In the genomic region with DNA sequence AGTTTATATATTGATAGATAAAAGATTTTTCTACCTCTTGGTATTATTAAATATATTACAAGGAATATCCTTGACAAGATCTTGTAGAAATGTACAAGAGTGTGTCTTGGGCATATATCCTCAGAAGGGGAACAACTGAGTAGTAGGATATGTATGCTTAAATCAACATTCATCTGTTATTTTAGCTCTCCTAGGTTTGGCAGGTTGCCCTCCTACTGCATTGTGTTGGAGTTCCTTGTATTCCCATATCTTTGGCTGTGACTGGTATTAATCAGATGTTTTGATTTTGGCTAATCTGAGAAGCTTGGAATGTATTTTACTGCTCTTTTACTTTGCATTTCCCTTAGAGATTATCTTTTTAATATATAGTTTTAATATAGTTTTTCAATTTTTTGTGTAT, we compare ENCODE assay signal across 18 cellular contexts. TPM values are rescaled to one million over a fixed set of nuclear protein-coding genes. Genes with fewer than 3 reads are reported as not detected.
DNase-seq lines count a peak whose midpoint lies in the region; ATAC-seq, FAIRE-seq and TF ChIP-seq lines count a peak whose summit lies in the region.
"Had no signal": no experiment of that assay in that cellular context is flagged by ENCODE, and none has a peak within 500 bp of the region (broad histone marks: within the 10 kb centered on the region; RNA-seq: fewer than 3 reads in every experiment).

No MANE protein-coding gene starts in this region.

- H3K27ac Mint-ChIP-seq in T-cell, result no peak overlapping the region
- H3K27ac Mint-ChIP-seq in activated T-helper 1 cell treated with anti-CD3 and anti-CD28 coated beads, Interleukin-12 subunit alpha, Interleukin-12 subunit beta, Interleukin-2, Interleukin-4 antibody, amounts not matched to agents 30 ng/mL and 10 ng/mL and 1 ng/mL, durations not matched to agents 14 hours and 24 hours and 36 hours, result no peak overlapping the region
- H3K27ac Mint-ChIP-seq: activated CD4-positive, alpha-beta T cell treated with anti-CD3 and anti-CD28 coated beads for 36 hours; stimulated activated naive B cell treated with anti-CD40 and anti-IgM and Interleukin-4, amounts not matched to agents 10 μg/mL and 1 μg/mL and 100 μg/mL, for 72 hours had no signal

- H3K4me1 Mint-ChIP-seq in T-cell, result peaks cover 13 to 16% (median 14%) of the 10 kb centered on the region in 3 donors
- H3K4me1 Mint-ChIP-seq in activated T-helper 1 cell treated with anti-CD3 and anti-CD28 coated beads, Interleukin-12 subunit alpha, Interleukin-12 subunit beta, Interleukin-2, Interleukin-4 antibody, amounts not matched to agents 30 ng/mL and 10 ng/mL and 1 ng/mL, durations not matched to agents 14 hours and 24 hours and 36 hours (ENCODE audit: low read depth), result peaks cover under 1% of the 10 kb centered on the region

- H3K27me3 Mint-ChIP-seq in T-cell, result peaks cover 30 to 54% of the 10 kb centered on the region in 2 donors
- H3K27me3 Mint-ChIP-seq in activated T-helper 1 cell treated with anti-CD3 and anti-CD28 coated beads, Interleukin-12 subunit alpha, Interleukin-12 subunit beta, Interleukin-2, Interleukin-4 antibody, amounts not matched to agents 30 ng/mL and 10 ng/mL and 1 ng/mL, durations not matched to agents 14 hours and 24 hours and 36 hours (ENCODE audit: insufficient read depth), result peaks cover 29% of the 10 kb centered on the region

- in situ Hi-C loops in astrocyte of the cerebellum (cut with HindIII; ENCODE audit: low sequenced_read_pairs), result no loop called here

- no peaks in the 10 kb centered on the region for H3K9me3 Mint-ChIP-seq in T-cell
- H3K9me3 Mint-ChIP-seq in activated T-helper 1 cell treated with anti-CD3 and anti-CD28 coated beads, Interleukin-12 subunit alpha, Interleukin-12 subunit beta, Interleukin-2, Interleukin-4 antibody, amounts not matched to agents 30 ng/mL and 10 ng/mL and 1 ng/mL, durations not matched to agents 14 hours and 24 hours and 36 hours, result no peaks in the 10 kb centered on the region
- H3K9me3 Mint-ChIP-seq: stimulated activated naive B cell treated with anti-CD40 and anti-IgM and Interleukin-4, amounts not matched to agents 10 μg/mL and 1 μg/mL and 100 μg/mL, for 72 hours had no signal

- no peaks in the 10 kb centered on the region for H3K36me3 Mint-ChIP-seq in T-cell
- H3K36me3 Mint-ChIP-seq in activated T-helper 1 cell treated with anti-CD3 and anti-CD28 coated beads, Interleukin-12 subunit alpha, Interleukin-12 subunit beta, Interleukin-2, Interleukin-4 antibody, amounts not matched to agents 30 ng/mL and 10 ng/mL and 1 ng/mL, durations not matched to agents 14 hours and 24 hours and 36 hours (ENCODE audit: low read depth), result no peaks in the 10 kb centered on the region

- peak; percentile 6 for FAIRE-seq in frontal cortex (lab: Jason Lieb, UNC)
- FAIRE-seq: endometrium, urothelium cell line had no signal

- peak; percentile 4 for DNase-seq in COLO668 (lab: John Stamatoyannopoulos, UW; ENCODE audit: unreplicated experiment)
- peak; percentile 18 for DNase-seq in HS-5 (ENCODE audit: low read depth)
- DNase-seq in astrocyte of the cerebellum (ENCODE audit: low read depth), result peak; percentile 81
- no peak for DNase-seq in frontal cortex (ENCODE audit: low spot score in 2 of 2)
- no peak for DNase-seq in T-cell
- no peak for DNase-seq in activated CD4-positive, alpha-beta T cell treated with anti-CD3 and anti-CD28 coated beads for 4 hours
- DNase-seq in activated T-helper 1 cell treated with anti-CD3 and anti-CD28 coated beads, Interleukin-12 subunit alpha, Interleukin-12 subunit beta, Interleukin-2, Interleukin-4 antibody, amounts not matched to agents 30 ng/mL and 10 ng/mL and 1 ng/mL, durations not matched to agents 14 hours and 24 hours and 36 hours (ENCODE audit: low spot score), result no peak
- DNase-seq in HUDEP-2 (lab: John Stamatoyannopoulos, UW; ENCODE audit: unreplicated experiment in 76 of 76), result no peak
- DNase-seq: activated CD4-positive, alpha-beta T cell treated with anti-CD3 and anti-CD28 coated beads for 36 hours; activated CD8-positive, alpha-beta memory T cell treated with anti-CD3 and anti-CD28 coated beads, Interleukin-2, amount 50 U/mL, for 48 hours; activated naive CD4-positive, alpha-beta T cell treated with anti-CD3 and anti-CD28 coated beads, Interleukin-2, amount 50 U/mL, for 16 hours; central memory CD4-positive, alpha-beta T cell; left colon; stimulated activated naive B cell treated with anti-CD40 and anti-IgM and Interleukin-4, amounts not matched to agents 10 μg/mL and 1 μg/mL and 100 μg/mL, for 72 hours had no signal

- H3K4me3 Mint-ChIP-seq in T-cell, result no peak overlapping the region
- no peak overlapping the region for H3K4me3 Mint-ChIP-seq in activated T-helper 1 cell treated with anti-CD3 and anti-CD28 coated beads, Interleukin-12 subunit alpha, Interleukin-12 subunit beta, Interleukin-2, Interleukin-4 antibody, amounts not matched to agents 30 ng/mL and 10 ng/mL and 1 ng/mL, durations not matched to agents 14 hours and 24 hours and 36 hours
- H3K4me3 Mint-ChIP-seq: activated CD4-positive, alpha-beta T cell treated with anti-CD3 and anti-CD28 coated beads for 36 hours; stimulated activated naive B cell treated with anti-CD40 and anti-IgM and Interleukin-4, amounts not matched to agents 10 μg/mL and 1 μg/mL and 100 μg/mL, for 72 hours had no signal

- no peak for ATAC-seq in T-cell (replicated peaks in 1 of 4)
- ATAC-seq: activated CD4-positive, alpha-beta T cell treated with anti-CD3 and anti-CD28 coated beads for 36 hours; left colon; Right ventricle myocardium inferior; stimulated activated naive B cell treated with anti-CD40 and anti-IgM and Interleukin-4, amounts not matched to agents 10 μg/mL and 1 μg/mL and 100 μg/mL, for 72 hours had no signal

- CTCF ChIA-PET in T-cell (lab: Charles Lee), result no interaction called here

- no peak for TF ChIP-seq CTCF in astrocyte of the cerebellum (IDR thresholded peaks at IDR 0.05; ENCODE audit: low read depth, low read length, missing control alignments)

- POLR2A ChIA-PET in T-cell (lab: Charles Lee), result no interaction called here

- intact Hi-C loops in activated T-helper 1 cell treated with anti-CD3 and anti-CD28 coated beads, Interleukin-12 subunit alpha, Interleukin-12 subunit beta, Interleukin-2, Interleukin-4 antibody, amounts not matched to agents 30 ng/mL and 10 ng/mL and 1 ng/mL, durations not matched to agents 14 hours and 24 hours and 36 hours (cut with micrococcal nuclease), result no loop called here

- H3K4me3 ChIP-seq in astrocyte of the cerebellum (ENCODE audit: low read depth, low read length), result no peak overlapping the region

RNA-seq across cellular contexts. Expression of gene MYRIP, which starts 4.6 kb away (rescaled TPM):
- total RNA-seq in frontal cortex, result 10.6 TPM
- total RNA-seq in T-cell, result not detected
- total RNA-seq in activated T-helper 1 cell treated with anti-CD3 and anti-CD28 coated beads, Interleukin-12 subunit alpha, Interleukin-12 subunit beta, Interleukin-2, Interleukin-4 antibody, amounts not matched to agents 30 ng/mL and 10 ng/mL and 1 ng/mL, durations not matched to agents 14 hours and 24 hours and 36 hours, result not detected in 2 replicates
- total RNA-seq: activated CD4-positive, alpha-beta T cell treated with anti-CD3 and anti-CD28 coated beads for 36 hours; T-helper 2 cell treated with Interferon-gamma antibody and Interleukin-4, amounts not matched to agents 100 ng/mL and 5 ng/mL, for 36 hours had no signal

Comparison
In these comparisons a context has a peak if more than half of its experiments do, and no peak if none do; other contexts are left out.
1. DNase-seq: peak in COLO668 (single experiment), HS-5 (single experiment) and astrocyte of the cerebellum (single experiment); none in frontal cortex (0 of 2), T-cell (0 of 34), activated CD4-positive, alpha-beta T cell treated with anti-CD3 and anti-CD28 coated beads for 4 hours (0 of 2), activated T-helper 1 cell treated with anti-CD3 and anti-CD28 coated beads, Interleukin-12 subunit alpha, Interleukin-12 subunit beta, Interleukin-2, Interleukin-4 antibody, amounts not matched to agents 30 ng/mL and 10 ng/mL and 1 ng/mL, durations not matched to agents 14 hours and 24 hours and 36 hours (single experiment) and HUDEP-2 (0 of 76).
2. RNA of gene MYRIP, which starts 4.6 kb away (total RNA-seq): 10.6 TPM in frontal cortex (single experiment); not detected in T-cell and not detected in activated T-helper 1 cell treated with anti-CD3 and anti-CD28 coated beads, Interleukin-12 subunit alpha, Interleukin-12 subunit beta, Interleukin-2, Interleukin-4 antibody, amounts not matched to agents 30 ng/mL and 10 ng/mL and 1 ng/mL, durations not matched to agents 14 hours and 24 hours and 36 hours; every median in the first group is over 10 times any median in the second.